ENCODE assay signal across 13 cellular contexts in the genomic region with DNA sequence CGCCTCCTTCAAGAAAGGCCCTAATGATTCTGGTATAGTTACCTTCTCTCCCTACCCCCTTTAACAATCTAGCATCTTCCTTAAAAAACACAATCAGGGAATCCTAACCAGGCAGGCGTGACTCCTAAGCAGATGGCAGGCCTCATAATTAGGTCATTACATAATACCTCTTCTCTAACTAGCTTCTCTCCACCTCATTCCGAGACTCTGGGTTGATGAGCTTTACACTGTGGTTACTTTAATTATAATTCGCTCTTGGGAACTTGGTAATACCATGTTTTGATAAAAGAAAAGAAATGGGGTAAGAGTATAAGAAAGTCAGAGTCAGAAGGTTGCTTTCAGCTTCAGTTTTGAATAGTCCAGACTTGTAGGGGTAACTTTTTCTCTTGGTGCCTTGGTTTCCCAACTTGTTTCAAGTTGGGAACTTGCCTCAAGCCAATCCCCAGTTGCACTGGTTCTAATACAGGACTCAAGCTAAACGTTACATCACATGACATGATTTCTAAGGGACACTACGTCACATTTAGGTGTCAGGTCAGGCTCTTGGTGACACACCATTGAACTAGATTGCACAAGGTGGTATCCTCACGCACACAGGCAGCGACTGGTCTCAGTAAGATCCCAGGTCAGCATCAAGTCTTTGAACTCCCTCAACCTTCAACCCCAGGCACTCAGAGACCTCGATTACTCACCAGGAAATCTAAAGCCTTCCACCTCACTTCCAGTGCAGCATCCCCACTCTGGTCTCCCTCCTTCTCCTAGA. TPM values are rescaled to one million over a fixed set of nuclear protein-coding genes. Genes with fewer than 3 reads are reported as not detected.
A peak's percentile ranks its signal among the peaks of the same experiment; 100 is the strongest.
DNase-seq lines count a peak whose midpoint lies in the region; ATAC-seq, FAIRE-seq and TF ChIP-seq lines count a peak whose summit lies in the region.
"Had no signal": no experiment of that assay in that cellular context is flagged by ENCODE, and none has a peak within 500 bp of the region (broad histone marks: within the 10 kb centered on the region; RNA-seq: fewer than 3 reads in every experiment).

No MANE protein-coding gene starts in this region.

- no peak for TF ChIP-seq POLR2A in GM12878 (IDR thresholded peaks at IDR 0.05; ENCODE audit: low read depth, low read length)

- H3K9ac ChIP-seq in GM12878 (ENCODE audit: control insufficient read depth, insufficient read depth, low read length), result no peak overlapping the region

- no peak for TF ChIP-seq EP300 in GM12878 (IDR thresholded peaks at IDR 0.05; ENCODE audit: borderline replicate concordance in 1 of 2, control insufficient read depth in 1 of 2, low read depth in 2 of 2, low read length in 2 of 2)

- 90% methylated on average over 9 of the region's 9 CpGs for WGBS in GM12878 (ENCODE audit: insufficient coverage, insufficient replicate concordance, low lambda C conversion rate, missing lambda C conversion rate)
- 78 to 89% (median 83%) methylated on average over 9 of the region's 9 CpGs for WGBS in psoas muscle, 3 donors

- ATAC-seq in GM12878 (no peak), psoas muscle (peak; percentile 36 to 76 (median 58)), HG02623 (IDR thresholded peaks at IDR 0.05; ENCODE audit: unreplicated experiment) (no peak)
- ATAC-seq: PC-3 had no signal

- no peak for TF ChIP-seq RAD21 in GM12878 (IDR thresholded peaks at IDR 0.05; ENCODE audit: insufficient read depth, low read depth, low read length)

- no peaks in the 10 kb centered on the region for H3K9me3 Mint-ChIP-seq in activated CD4-positive, alpha-beta memory T cell treated with anti-CD3 and anti-CD28 coated beads for 36 hours
- no peaks in the 10 kb centered on the region for H3K9me3 Mint-ChIP-seq in activated CD4-positive, alpha-beta memory T cell treated with anti-CD3 and anti-CD28 coated beads, Interleukin-2, amount 10 ng/mL, durations not matched to agents 7 days and 5 days

- TF ChIP-seq CTCF in GM12878 (IDR thresholded peaks at IDR 0.05 in 2 of 3, conservative IDR thresholded peaks at IDR 0.05 in 1 of 3; ENCODE audit: control insufficient read depth in 2 of 3, extremely low read depth in 1 of 3, insufficient read depth in 1 of 3, low read depth in 3 of 3, low read length in 3 of 3) (no peak), psoas muscle (IDR thresholded peaks at IDR 0.05) (no peak)

- RAD21 ChIA-PET in GM12878 (lab: Charles Lee; ENCODE audit: unreplicated experiment), result interaction anchor here (0.5 to 4.4 kb wide), 4 partner anchors 19 to 229 kb away, joined by 3 to 28 read pairs (median 7); partner anchors contain the start of gene AAK1

- peak; percentile 28 for DNase-seq in activated CD4-positive, alpha-beta memory T cell treated with anti-CD3 and anti-CD28 coated beads for 36 hours
- DNase-seq in activated CD4-positive, alpha-beta memory T cell treated with anti-CD3 and anti-CD28 coated beads, Interleukin-2, amount 10 ng/mL, durations not matched to agents 7 days and 5 days, result no peak
- peak; percentile 34 for DNase-seq in NCI-H2171 (lab: John Stamatoyannopoulos, UW)
- DNase-seq in GM12878 (ENCODE audit: low read depth, low spot score), result no peak
- no peak for DNase-seq in psoas muscle
- no peak for DNase-seq in NCI-H2081 treated with DMSO at 0.1 percent for 48 hours (lab: John Stamatoyannopoulos, UW)
- no peak for DNase-seq in dedifferentiated amniotic fluid mesenchymal stem cell (ENCODE audit: extremely low spot score)
- DNase-seq: effector CD4-positive, alpha-beta T cell; lower lobe of right lung; MM.1S; PC-3 had no signal

- no peaks in the 10 kb centered on the region for H3K36me3 Mint-ChIP-seq in activated CD4-positive, alpha-beta memory T cell treated with anti-CD3 and anti-CD28 coated beads for 36 hours
- peaks cover 26% of the 10 kb centered on the region for H3K36me3 Mint-ChIP-seq in activated CD4-positive, alpha-beta memory T cell treated with anti-CD3 and anti-CD28 coated beads, Interleukin-2, amount 10 ng/mL, durations not matched to agents 7 days and 5 days (ENCODE audit: low read depth)

- CTCF ChIA-PET in activated CD4-positive, alpha-beta memory T cell treated with anti-CD3 and anti-CD28 coated beads for 36 hours (lab: Charles Lee), result interaction anchor here (0.7 to 13.6 kb wide), 5 partner anchors 21 to 148 kb away, joined by 3 to 175 read pairs (median 3); partner anchors contain the start of gene NFU1
- CTCF ChIA-PET in activated CD4-positive, alpha-beta memory T cell treated with anti-CD3 and anti-CD28 coated beads, Interleukin-2, amount 10 ng/mL, durations not matched to agents 7 days and 5 days (lab: Charles Lee), result interaction anchor here (0.9 to 4.1 kb wide), 4 partner anchors 19 to 141 kb away, joined by 3 to 50 read pairs (median 10); no protein-coding TSS in a partner anchor
- CTCF ChIA-PET in GM12878 (lab: Yijun Ruan, JAX), result interaction anchor here (0.9 to 13.7 kb wide), 9 partner anchors 13 to 134 kb away, joined by 3 to 144 read pairs (median 7); no protein-coding TSS in a partner anchor

- peaks cover 18% of the 10 kb centered on the region for H3K79me2 ChIP-seq in GM12878 (ENCODE audit: control insufficient read depth, insufficient read depth, low read length)

- H3K9me3 ChIP-seq in GM12878 (replicated peaks; ENCODE audit: control insufficient read depth, insufficient read depth, low read length), result no peaks in the 10 kb centered on the region
- H3K9me3 ChIP-seq in psoas muscle, result no peaks in the 10 kb centered on the region
- H3K9me3 ChIP-seq: lower lobe of right lung had no signal

- no peaks in the 10 kb centered on the region for H3K27me3 ChIP-seq in GM12878 (replicated peaks in 1 of 2; ENCODE audit: control insufficient read depth in 2 of 2, insufficient read depth in 2 of 2, low read length in 1 of 2)
- no peaks in the 10 kb centered on the region for H3K27me3 ChIP-seq in psoas muscle (ENCODE audit: insufficient read depth in 3 of 3, low read length in 2 of 3)

- no peak overlapping the region for H3K4me3 ChIP-seq in GM12878
- no peak overlapping the region for H3K4me3 ChIP-seq in psoas muscle
- H3K4me3 ChIP-seq: lower lobe of right lung, skin epidermis had no signal

- H3K4me2 ChIP-seq in GM12878 (ENCODE audit: control insufficient read depth, insufficient read depth), result no peak overlapping the region

- peaks cover 83% of the 10 kb centered on the region for H3K4me1 Mint-ChIP-seq in activated CD4-positive, alpha-beta memory T cell treated with anti-CD3 and anti-CD28 coated beads for 36 hours (ENCODE audit: low read depth)
- peaks cover 75% of the 10 kb centered on the region for H3K4me1 Mint-ChIP-seq in activated CD4-positive, alpha-beta memory T cell treated with anti-CD3 and anti-CD28 coated beads, Interleukin-2, amount 10 ng/mL, durations not matched to agents 7 days and 5 days

- H3K4me1 ChIP-seq in GM12878 (ENCODE audit: control insufficient read depth, insufficient read depth, low read length), result peaks cover 28% of the 10 kb centered on the region
- peaks cover 62% of the 10 kb centered on the region for H3K4me1 ChIP-seq in psoas muscle

- H3K36me3 ChIP-seq in GM12878 (ENCODE audit: control insufficient read depth in 2 of 2, insufficient read depth in 2 of 2, low read length in 1 of 2) (no peaks in the 10 kb centered on the region; a peak in 1 of 4 replicates), psoas muscle (ENCODE audit: insufficient read depth in 1 of 2, low read depth in 1 of 2) (no peaks in the 10 kb centered on the region)
- H3K36me3 ChIP-seq: lower lobe of right lung had no signal

- SMC1A ChIA-PET in GM12878 (lab: Charles Lee; ENCODE audit: uncharacterized antibody, unreplicated experiment), result interaction anchor here (0.8 to 5.4 kb wide), 15 partner anchors 9 to 97 kb away, joined by 3 to 30 read pairs (median 8); partner anchors contain the start of gene AAK1

- H2AFZ ChIP-seq in GM12878 (ENCODE audit: control insufficient read depth, low read depth, low read length), result no peak overlapping the region

- intact Hi-C loops in activated CD4-positive, alpha-beta memory T cell treated with anti-CD3 and anti-CD28 coated beads for 36 hours (cut with micrococcal nuclease), result loop anchor here (1.0 to 2.0 kb wide), 5 partner anchors 14 to 58 kb away; partner anchors contain the start of gene AAK1
- intact Hi-C loops in GM12878 (cut with micrococcal nuclease; ENCODE audit: unreplicated experiment) (loop anchor here (5.0 kb wide), 1 partner anchor 58 kb away; the partner anchor contains the start of gene AAK1), psoas muscle (cut with DNase I) (no loop called here)

- H3K27me3 Mint-ChIP-seq in activated CD4-positive, alpha-beta memory T cell treated with anti-CD3 and anti-CD28 coated beads for 36 hours, result no peaks in the 10 kb centered on the region
- no peaks in the 10 kb centered on the region for H3K27me3 Mint-ChIP-seq in activated CD4-positive, alpha-beta memory T cell treated with anti-CD3 and anti-CD28 coated beads, Interleukin-2, amount 10 ng/mL, durations not matched to agents 7 days and 5 days

- POLR2A ChIA-PET in activated CD4-positive, alpha-beta memory T cell treated with anti-CD3 and anti-CD28 coated beads for 36 hours (lab: Charles Lee), result interaction anchor here (1.2 to 2.0 kb wide), 2 partner anchors 12 to 17 kb away, joined by 3 to 6 read pairs; no protein-coding TSS in a partner anchor
- POLR2A ChIA-PET in activated CD4-positive, alpha-beta memory T cell treated with anti-CD3 and anti-CD28 coated beads, Interleukin-2, amount 10 ng/mL, durations not matched to agents 7 days and 5 days (lab: Charles Lee), result interaction anchor here (0.7 to 2.0 kb wide), 5 partner anchors 11 to 60 kb away, joined by 3 to 11 read pairs (median 5); partner anchors contain the start of gene AAK1
- POLR2A ChIA-PET in GM12878 (lab: Charles Lee), result interaction anchor here (0.9 to 2.5 kb wide), 9 partner anchors 10 to 62 kb away, joined by 3 to 12 read pairs (median 5); partner anchors contain the start of gene AAK1

- no peak overlapping the region for H3K4me3 Mint-ChIP-seq in activated CD4-positive, alpha-beta memory T cell treated with anti-CD3 and anti-CD28 coated beads for 36 hours
- no peak overlapping the region for H3K4me3 Mint-ChIP-seq in activated CD4-positive, alpha-beta memory T cell treated with anti-CD3 and anti-CD28 coated beads, Interleukin-2, amount 10 ng/mL, durations not matched to agents 7 days and 5 days

- H3K27ac ChIP-seq in GM12878 (ENCODE audit: control insufficient read depth, insufficient read depth) (no peak overlapping the region), psoas muscle (peak overlapping the region; percentile 1)
- H3K27ac ChIP-seq: lower lobe of right lung had no signal

- no TSS peak for BruUV-seq in GM12878 (replicated peaks; lab: Mats Ljungman, UMichigan)

- in situ Hi-C loops in GM12878 (cut with MboI), result no loop called here

- H4K20me1 ChIP-seq in GM12878 (ENCODE audit: control insufficient read depth, insufficient read depth), result no peaks in the 10 kb centered on the region

- H3K27ac Mint-ChIP-seq in activated CD4-positive, alpha-beta memory T cell treated with anti-CD3 and anti-CD28 coated beads for 36 hours, result peak overlapping the region; percentile 7
- H3K27ac Mint-ChIP-seq in activated CD4-positive, alpha-beta memory T cell treated with anti-CD3 and anti-CD28 coated beads, Interleukin-2, amount 10 ng/mL, durations not matched to agents 7 days and 5 days, result no peak overlapping the region

- no peak for FAIRE-seq in GM12878 (lab: Jason Lieb, UNC)

RNA-seq across cellular contexts. Expression of gene AAK1, which starts 59.2 kb away (rescaled TPM):
- total RNA-seq in activated CD4-positive, alpha-beta memory T cell treated with anti-CD3 and anti-CD28 coated beads for 36 hours, result 10 to 100 TPM; 95.2 to 99.3 TPM
- 100 to 1,000 TPM; 115 to 121 TPM for total RNA-seq in activated CD4-positive, alpha-beta memory T cell treated with anti-CD3 and anti-CD28 coated beads, Interleukin-2, amount 10 ng/mL, durations not matched to agents 7 days and 5 days
- total RNA-seq in GM12878 (2013; cell fraction: nucleolus; rRNA removed), result 99.3 and 101 TPM in 2 replicates
- total RNA-seq in GM12878 (2014; rRNA removed) (24.5 and 26.0 TPM in 2 replicates), GM12878 (2014; rRNA removed; fragmentation: Illumina TruSeq; extraction: Trizol) (15.0 and 15.4 TPM in 2 replicates), GM12878 (2021) (32.9 and 35.0 TPM in 2 replicates), psoas muscle (10 to 100 TPM; 52.5 to 95.2 (median 65.0) TPM)
- 8.7 TPM for polyA plus RNA-seq in GM12878 (2011; ENCODE audit: low read depth)
- polyA plus RNA-seq in GM12878 (2011; rRNA removed) (10.3 and 12.0 TPM in 2 replicates), GM12878 (2014; fragmentation: Illumina TruSeq; extraction: Trizol) (17.6 and 18.1 TPM in 2 replicates), GM12878 (2014; fragmentation: Nextera tagmentation; extraction: Ambion mirVana) (1 to 10 TPM; 2.9 to 8.0 TPM), GM12878 (2014; rRNA removed) (16.9 and 21.0 TPM in 2 replicates), GM12878 (2016; fragmentation: Nextera tagmentation; extraction: Ambion mirVana) (10 to 100 TPM; 30.7 to 41.4 TPM), psoas muscle (10 to 100 TPM in 2 of 3 donors, 1 to 10 TPM in 1; 7.8 to 21.9 (median 14.7) TPM)
- polyA plus RNA-seq in GM12878 (2011; cell fraction: cytosol; rRNA removed), result 9.9 and 13.4 TPM in 2 replicates
- polyA plus RNA-seq in GM12878 (2011; cell fraction: nucleus; rRNA removed), result 18.1 and 24.2 TPM in 2 replicates
- 13.3 and 15.6 TPM in 2 replicates for polyA plus RNA-seq in GM12878 (2012)
- 19.1 and 24.8 TPM in 2 replicates for polyA minus RNA-seq in GM12878 (2011; rRNA and poly(A)+ RNA removed)
- 12.2 and 13.6 TPM in 2 replicates for polyA minus RNA-seq in GM12878 (2011; cell fraction: cytosol; rRNA and poly(A)+ RNA removed)
- polyA minus RNA-seq in GM12878 (2011; cell fraction: nucleus; rRNA and poly(A)+ RNA removed), result 25.9 and 39.5 TPM in 2 replicates

Comparison
In these comparisons a context has a peak if more than half of its experiments do, and no peak if none do; other contexts are left out.
1. DNase-seq: peak in activated CD4-positive, alpha-beta memory T cell treated with anti-CD3 and anti-CD28 coated beads for 36 hours (single experiment) and NCI-H2171 (single experiment); none in activated CD4-positive, alpha-beta memory T cell treated with anti-CD3 and anti-CD28 coated beads, Interleukin-2, amount 10 ng/mL, durations not matched to agents 7 days and 5 days (single experiment), GM12878 (single experiment), psoas muscle (0 of 2), NCI-H2081 treated with DMSO at 0.1 percent for 48 hours (single experiment) and dedifferentiated amniotic fluid mesenchymal stem cell (single experiment).
2. ATAC-seq: peak in psoas muscle (4 of 4); none in GM12878 (single experiment) and HG02623 (single experiment).
3. intact Hi-C loops: an anchor here in activated CD4-positive, alpha-beta memory T cell treated with anti-CD3 and anti-CD28 coated beads for 36 hours (1.0 to 2.0 kb wide) and GM12878 (5.0 kb wide); none called in psoas muscle.